ENCODE assay signal across 8 cellular contexts in the genomic region with DNA sequence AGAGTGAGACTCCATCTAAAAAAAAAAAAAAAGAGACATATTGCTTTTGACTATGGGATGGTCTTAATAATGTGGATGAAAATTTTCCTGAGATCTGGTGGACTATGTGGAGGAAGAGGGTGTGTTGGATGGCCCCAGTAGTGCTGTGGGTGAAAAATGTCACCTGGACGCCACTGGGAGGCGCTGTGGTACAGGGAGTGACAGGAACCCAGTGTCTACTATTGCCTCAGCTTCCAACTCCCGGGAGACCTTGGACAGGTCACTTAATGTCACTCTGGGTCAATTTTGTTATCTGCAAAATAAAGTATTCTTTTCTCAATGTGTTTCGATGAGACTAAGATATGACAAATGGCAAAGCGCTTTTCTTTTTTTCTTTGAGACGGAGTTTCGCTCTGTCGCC. TPM values are rescaled to one million over a fixed set of nuclear protein-coding genes. Genes with fewer than 3 reads are reported as not detected.
DNase-seq lines count a peak whose midpoint lies in the region; ATAC-seq and TF ChIP-seq lines count a peak whose summit lies in the region.

No MANE protein-coding gene starts in this region.

- no peak overlapping the region for H2AFZ ChIP-seq in KMS-11 (ENCODE audit: low read depth)
- no peak overlapping the region for H2AFZ ChIP-seq in SU-DHL-6 (ENCODE audit: low read depth, low read length, severe bottlenecking)

- H3K9me2 ChIP-seq in SU-DHL-6 (replicated peaks; ENCODE audit: insufficient read depth, low read length), result no peaks in the 10 kb centered on the region

- DNase-seq in activated T-cell treated with anti-CD3 and anti-CD28 coated beads for 1 hour (ENCODE audit: low read depth) (peak; percentile 19), activated T-cell treated with anti-CD3 and anti-CD28 coated beads for 4 hours (no peak), body of pancreas (peak; percentile 67 to 72 (median 70)), inferior parietal cortex (ENCODE audit: extremely low spot score) (peak; percentile 67)
- DNase-seq in stimulated activated CD4-positive, alpha-beta T cell treated with anti-CD3 and anti-CD28 coated beads, Interleukin-1b, Interleukin-23, amount 100 ng/mL, for 24 hours (ENCODE audit: low read depth in 4 of 4, low spot score in 1 of 4), result peak; percentile 7 to 46 (median 26)

- no peak overlapping the region for H3K4me2 ChIP-seq in KMS-11
- no peak overlapping the region for H3K4me2 ChIP-seq in SU-DHL-6 (ENCODE audit: low read depth, low read length, poor library complexity, severe bottlenecking)

- H4K20me1 ChIP-seq in KMS-11 (ENCODE audit: insufficient read depth) (no peaks in the 10 kb centered on the region), SU-DHL-6 (ENCODE audit: low read depth, low read length) (no peaks in the 10 kb centered on the region)

- H3K4me1 ChIP-seq in KMS-11 (ENCODE audit: low read depth, poor library complexity, severe bottlenecking) (no peaks in the 10 kb centered on the region), body of pancreas (no peaks in the 10 kb centered on the region)

- no peak overlapping the region for H3K9ac ChIP-seq in KMS-11
- H3K9ac ChIP-seq in SU-DHL-6 (ENCODE audit: low read length), result no peak overlapping the region

- WGBS in body of pancreas, 2 donors, result 48% methylated on average over 8 of the region's 8 CpGs

- H3K79me2 ChIP-seq in KMS-11 (ENCODE audit: insufficient read depth, low read depth) (no peaks in the 10 kb centered on the region), SU-DHL-6 (ENCODE audit: insufficient read depth, low read length) (no peaks in the 10 kb centered on the region)

- H3K9me3 ChIP-seq in SU-DHL-6 (ENCODE audit: insufficient read depth, low read length), result no peaks in the 10 kb centered on the region
- H3K9me3 ChIP-seq in body of pancreas, result no peaks in the 10 kb centered on the region

- H3K4me3 ChIP-seq in KMS-11 (IDR thresholded peaks at IDR 0.05; ENCODE audit: insufficient read depth, low read depth, low read length) (no peak overlapping the region), SU-DHL-6 (ENCODE audit: insufficient read depth, low read length, poor library complexity, severe bottlenecking) (no peak overlapping the region), body of pancreas (no peak overlapping the region)

- TF ChIP-seq CTCF in KMS-11 (conservative IDR thresholded peaks at IDR 0.05; ENCODE audit: low read depth, low read length), result peak; percentile 82
- peak; percentile 59 for TF ChIP-seq CTCF in SU-DHL-6 (IDR thresholded peaks at IDR 0.05; ENCODE audit: insufficient read depth, low read length, poor library complexity, severe bottlenecking)
- peak; percentile 44 to 86 (median 74) for TF ChIP-seq CTCF in body of pancreas (IDR thresholded peaks at IDR 0.05)

- H3K27me3 ChIP-seq in KMS-11 (ENCODE audit: insufficient read depth, low read depth) (no peaks in the 10 kb centered on the region), SU-DHL-6 (ENCODE audit: low read length) (no peaks in the 10 kb centered on the region), body of pancreas (no peaks in the 10 kb centered on the region)

- intact Hi-C loops in body of pancreas (cut with DNase I), result loop anchor here (10.0 kb wide), 1 partner anchor 330 kb away; no protein-coding TSS in a partner anchor

- H3K36me3 ChIP-seq in KMS-11 (ENCODE audit: insufficient read depth), result no peaks in the 10 kb centered on the region
- no peaks in the 10 kb centered on the region for H3K36me3 ChIP-seq in SU-DHL-6 (ENCODE audit: low read length)
- no peaks in the 10 kb centered on the region for H3K36me3 ChIP-seq in body of pancreas (replicated peaks in 1 of 2; ENCODE audit: insufficient read depth in 1 of 2, low read depth in 2 of 2)

- ATAC-seq in body of pancreas, result peak; percentile 79
- no peak for ATAC-seq in GM18502 (IDR thresholded peaks at IDR 0.05; ENCODE audit: poor library complexity, unreplicated experiment)

- no peaks in the 10 kb centered on the region for H3F3A ChIP-seq in SU-DHL-6 (ENCODE audit: insufficient read depth)

- H3K27ac ChIP-seq in KMS-11 (no peak overlapping the region), SU-DHL-6 (ENCODE audit: low read depth, low read length) (no peak overlapping the region), body of pancreas (no peak overlapping the region)

- no peak for TF ChIP-seq POLR2A in body of pancreas (IDR thresholded peaks at IDR 0.05)

RNA-seq across cellular contexts. Expression of gene DCP1A, which starts 27.7 kb away (rescaled TPM):
- 10 to 100 TPM; 11.9 to 21.8 TPM for total RNA-seq in body of pancreas
